ENCODE assay signal across 1 cellular context in genomic region chr7:132351858-132352539, GRCh38.
TF ChIP-seq lines count a peak whose summit lies in the region.

No MANE protein-coding gene starts in this region.

TF ChIP-seq in GM23338, 12 proteins besides CTCF, POLR2A, EP300 and RAD21 (continued from another document):
- TF ChIP-seq REST (IDR thresholded peaks at IDR 0.05; ENCODE audit: unreplicated experiment) (no peak), CREB1 (CRISPR knock-in tag; IDR thresholded peaks at IDR 0.05; ENCODE audit: low read depth) (no peak), EZH2phosphoT487 (IDR thresholded peaks at IDR 0.05; ENCODE audit: unreplicated experiment) (no peak), ZNF114 (CRISPR knock-in tag; IDR thresholded peaks at IDR 0.05) (no peak)
- TF ChIP-seq, protein P1, sequence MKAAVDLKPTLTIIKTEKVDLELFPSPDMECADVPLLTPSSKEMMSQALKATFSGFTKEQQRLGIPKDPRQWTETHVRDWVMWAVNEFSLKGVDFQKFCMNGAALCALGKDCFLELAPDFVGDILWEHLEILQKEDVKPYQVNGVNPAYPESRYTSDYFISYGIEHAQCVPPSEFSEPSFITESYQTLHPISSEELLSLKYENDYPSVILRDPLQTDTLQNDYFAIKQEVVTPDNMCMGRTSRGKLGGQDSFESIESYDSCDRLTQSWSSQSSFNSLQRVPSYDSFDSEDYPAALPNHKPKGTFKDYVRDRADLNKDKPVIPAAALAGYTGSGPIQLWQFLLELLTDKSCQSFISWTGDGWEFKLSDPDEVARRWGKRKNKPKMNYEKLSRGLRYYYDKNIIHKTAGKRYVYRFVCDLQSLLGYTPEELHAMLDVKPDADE (IDR thresholded peaks at IDR 0.05): no peak
